Comparison of ENCODE assay signal across 10 cellular contexts in the genomic region with DNA sequence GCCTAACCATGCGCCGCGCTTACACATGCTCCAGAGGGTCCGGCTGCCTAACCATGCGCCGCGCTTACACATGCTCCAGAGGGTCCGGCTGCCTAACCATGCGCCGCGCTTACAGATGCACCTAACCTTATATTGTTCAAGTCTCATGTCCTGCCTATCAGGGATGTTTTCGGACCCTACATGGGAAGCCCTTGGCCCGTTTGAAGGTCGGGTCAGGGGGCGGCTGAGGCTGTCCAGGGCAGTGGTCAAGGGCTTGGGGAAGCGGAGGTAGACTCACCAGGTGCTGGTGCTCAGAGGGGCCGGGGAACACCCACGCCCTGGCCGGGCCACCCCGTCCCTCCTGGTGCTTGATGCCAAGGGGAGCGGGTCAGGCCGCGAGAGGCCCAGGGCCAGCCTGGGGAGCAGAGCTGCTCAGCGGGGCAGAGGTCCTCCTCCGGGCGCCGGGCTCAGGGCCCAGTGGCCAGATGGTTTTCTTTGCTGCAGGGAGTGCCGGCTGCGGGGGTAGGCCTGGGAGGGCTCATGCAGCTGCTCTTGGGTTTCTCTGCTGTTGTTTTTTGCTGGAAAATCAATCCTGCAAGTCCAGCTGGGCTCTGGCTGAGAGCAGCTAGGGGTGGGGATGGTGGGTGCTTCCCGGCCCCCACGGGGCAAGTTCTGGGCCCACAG. TPM values are rescaled to one million over a fixed set of nuclear protein-coding genes. Genes with fewer than 3 reads are reported as not detected.
DNase-seq lines count a peak whose midpoint lies in the region; ATAC-seq and TF ChIP-seq lines count a peak whose summit lies in the region.
"Had no signal": no experiment of that assay in that cellular context is flagged by ENCODE, and none has a peak within 500 bp of the region (broad histone marks: within the 10 kb centered on the region; RNA-seq: fewer than 3 reads in every experiment).

No MANE protein-coding gene starts in this region.

- CTCF ChIA-PET in activated CD4-positive, alpha-beta memory T cell treated with anti-CD3 and anti-CD28 coated beads, Interleukin-2, amount 10 ng/mL, durations not matched to agents 7 days and 5 days (lab: Charles Lee): interaction anchor here (1.0 kb wide), 1 partner anchor 40 kb away, joined by 4 read pairs; no protein-coding TSS in a partner anchor

- 7 to 10% (median 8%) methylated on average over 22 to 31 of the region's 31 CpGs for WGBS in ovary, 3 donors

- H3K27me3 Mint-ChIP-seq in activated CD4-positive, alpha-beta memory T cell treated with anti-CD3 and anti-CD28 coated beads, Interleukin-2, amount 10 ng/mL, durations not matched to agents 7 days and 5 days: no peaks in the 10 kb centered on the region
- H3K27me3 Mint-ChIP-seq in immature natural killer cell (ENCODE audit: low read depth in 3 of 3): peaks cover 17 to 21% (median 18%) of the 10 kb centered on the region in 3 donors

- POLR2A ChIA-PET in activated CD4-positive, alpha-beta memory T cell treated with anti-CD3 and anti-CD28 coated beads, Interleukin-2, amount 10 ng/mL, durations not matched to agents 7 days and 5 days (lab: Charles Lee): interaction anchor here (0.8 kb wide), 1 partner anchor 9 kb away, joined by 3 read pairs; no protein-coding TSS in a partner anchor

- intact Hi-C loops in ovary (cut with DNase I): loop anchor here in 3 of 4 donors (5.0 kb wide), 2 partner anchors 35 to 40 kb away; partner anchors contain the start of gene SPON2 (in 2 of the 3)

- H3K9me3 Mint-ChIP-seq in activated CD4-positive, alpha-beta memory T cell treated with anti-CD3 and anti-CD28 coated beads, Interleukin-2, amount 10 ng/mL, durations not matched to agents 7 days and 5 days: no peaks in the 10 kb centered on the region
- no peaks in the 10 kb centered on the region for H3K9me3 Mint-ChIP-seq in immature natural killer cell

- TF ChIP-seq CTCF in Peyer's patch (IDR thresholded peaks at IDR 0.05) (no peak), ovary (IDR thresholded peaks at IDR 0.05) (no peak)

- peak overlapping the region; percentile 47 for H3K27ac ChIP-seq in BLaER1
- peak overlapping the region in 3 of 4 donors; percentile 69 to 81 (median 71) for H3K27ac ChIP-seq in Peyer's patch
- peak overlapping the region; percentile 26 to 50 for H3K27ac ChIP-seq in ovary
- H3K27ac ChIP-seq: epithelial cell of prostate had no signal

- DNase-seq in Peyer's patch (peak in 2 of 3 donors; percentile 58 to 59), globus pallidus (ENCODE audit: low spot score) (peak; percentile 85), ovary (peak; percentile 81 to 93 (median 86)), dermis blood vessel endothelial cell (no peak), immature natural killer cell (no peak)
- DNase-seq in activated CD4-positive, alpha-beta memory T cell treated with anti-CD3 and anti-CD28 coated beads, Interleukin-2, amount 10 ng/mL, durations not matched to agents 7 days and 5 days: no peak
- DNase-seq: NCI-H1417 had no signal

- peaks cover 51% of the 10 kb centered on the region for H4K20me1 ChIP-seq in BLaER1

- no peak overlapping the region for H3K4me3 Mint-ChIP-seq in activated CD4-positive, alpha-beta memory T cell treated with anti-CD3 and anti-CD28 coated beads, Interleukin-2, amount 10 ng/mL, durations not matched to agents 7 days and 5 days
- peak overlapping the region in 1 of 5 donors; percentile 39 for H3K4me3 Mint-ChIP-seq in immature natural killer cell

- ATAC-seq in HG02885 (IDR thresholded peaks at IDR 0.05; ENCODE audit: poor library complexity, unreplicated experiment): no peak

- TF ChIP-seq EP300 in ovary (IDR thresholded peaks at IDR 0.05): no peak

- peaks cover 14% of the 10 kb centered on the region for H3K36me3 Mint-ChIP-seq in activated CD4-positive, alpha-beta memory T cell treated with anti-CD3 and anti-CD28 coated beads, Interleukin-2, amount 10 ng/mL, durations not matched to agents 7 days and 5 days (ENCODE audit: low read depth)
- peaks cover 6 to 13% (median 7%) of the 10 kb centered on the region in 3 donors for H3K36me3 Mint-ChIP-seq in immature natural killer cell

- H3K9me3 ChIP-seq in BLaER1 (no peaks in the 10 kb centered on the region), Peyer's patch (no peaks in the 10 kb centered on the region), ovary (no peaks in the 10 kb centered on the region)

- TF ChIP-seq POLR2A in Peyer's patch (IDR thresholded peaks at IDR 0.05) (no peak), ovary (IDR thresholded peaks at IDR 0.05) (no peak)

- H3K4me1 Mint-ChIP-seq in activated CD4-positive, alpha-beta memory T cell treated with anti-CD3 and anti-CD28 coated beads, Interleukin-2, amount 10 ng/mL, durations not matched to agents 7 days and 5 days: peaks cover 25% of the 10 kb centered on the region
- peaks cover 33 to 42% of the 10 kb centered on the region in 2 donors for H3K4me1 Mint-ChIP-seq in immature natural killer cell

- H3K4me3 ChIP-seq in BLaER1 (no peak overlapping the region; the same call in 1 of the 2 replicates), Peyer's patch (peak overlapping the region in 1 of 4 donors; percentile 14), ovary (no peak overlapping the region)

- H3K27ac Mint-ChIP-seq in activated CD4-positive, alpha-beta memory T cell treated with anti-CD3 and anti-CD28 coated beads, Interleukin-2, amount 10 ng/mL, durations not matched to agents 7 days and 5 days: no peak overlapping the region
- no peak overlapping the region for H3K27ac Mint-ChIP-seq in immature natural killer cell

- H3K36me3 ChIP-seq in BLaER1: peaks cover 24% of the 10 kb centered on the region
- H3K36me3 ChIP-seq in Peyer's patch: peaks cover 0 to 10% (median 0%) of the 10 kb centered on the region in 3 donors
- no peaks in the 10 kb centered on the region for H3K36me3 ChIP-seq in ovary

- H3K4me2 ChIP-seq in BLaER1: peak overlapping the region; percentile 83

- H3K4me1 ChIP-seq in BLaER1: peaks cover 91% of the 10 kb centered on the region
- peaks cover 7 to 77% (median 13%) of the 10 kb centered on the region in 4 donors for H3K4me1 ChIP-seq in Peyer's patch
- H3K4me1 ChIP-seq in ovary (ENCODE audit: insufficient read depth): peaks cover 38% of the 10 kb centered on the region

- H3K27me3 ChIP-seq in BLaER1 (no peaks in the 10 kb centered on the region), Peyer's patch (no peaks in the 10 kb centered on the region), ovary (no peaks in the 10 kb centered on the region)

- H3K9ac ChIP-seq in BLaER1: peak overlapping the region; percentile 38; the same call in 1 of the 2 replicates

RNA-seq across cellular contexts. Expression of gene SPON2, which starts 35.4 kb away (rescaled TPM):
- total RNA-seq in Peyer's patch: 100 to 1,000 TPM in 3 of 4 donors, 10 to 100 TPM in 1; 64.3 to 519 (median 165) TPM
- total RNA-seq in ovary: 100 to 1,000 TPM in 1 of 7 donors, 10 to 100 TPM in 6; 12.2 to 104 (median 55.3) TPM
- polyA plus RNA-seq in ovary: 10 to 100 TPM in 1 of 2 donors, 1 to 10 TPM in 1; 8.0 to 46.2 TPM
- 10 to 100 TPM; 22.8 to 24.6 TPM for total RNA-seq in activated CD4-positive, alpha-beta memory T cell treated with anti-CD3 and anti-CD28 coated beads, Interleukin-2, amount 10 ng/mL, durations not matched to agents 7 days and 5 days
- total RNA-seq in dermis blood vessel endothelial cell: 0.65 and 1.5 TPM in 2 replicates
- 1,000 to 10,000 TPM in 2 of 3 donors, 100 to 1,000 TPM in 1; 603 to 1,685 (median 1,079) TPM for polyA plus RNA-seq in immature natural killer cell

RNA-seq across cellular contexts. Expression of gene CTBP1, which starts 41.2 kb away (rescaled TPM):
- total RNA-seq in Peyer's patch: 100 to 1,000 TPM; 245 to 371 (median 288) TPM
- total RNA-seq in ovary: 100 to 1,000 TPM in 6 of 7 donors, 10 to 100 TPM in 1; 89.5 to 231 (median 154) TPM
- 100 to 1,000 TPM in 1 of 2 donors, 10 to 100 TPM in 1; 45.7 to 124 TPM for polyA plus RNA-seq in ovary
- 100 to 1,000 TPM; 209 to 221 TPM for total RNA-seq in activated CD4-positive, alpha-beta memory T cell treated with anti-CD3 and anti-CD28 coated beads, Interleukin-2, amount 10 ng/mL, durations not matched to agents 7 days and 5 days
- total RNA-seq in dermis blood vessel endothelial cell: 268 and 424 TPM in 2 replicates
- 100 to 1,000 TPM in 1 of 3 donors, 10 to 100 TPM in 2; 72.1 to 110 (median 77.7) TPM for polyA plus RNA-seq in immature natural killer cell

Comparison
In these comparisons a context has a peak if more than half of its experiments do, and no peak if none do; other contexts are left out.
1. DNase-seq: peak in Peyer's patch (2 of 3), globus pallidus (single experiment) and ovary (5 of 5); none in activated CD4-positive, alpha-beta memory T cell treated with anti-CD3 and anti-CD28 coated beads, Interleukin-2, amount 10 ng/mL, durations not matched to agents 7 days and 5 days (single experiment), dermis blood vessel endothelial cell (single experiment) and immature natural killer cell (0 of 3).
2. Peak in every context shown above with its lines, with median percentiles within 50 percentile points of each other: H3K27ac ChIP-seq.